In genomic region chr19:17334414-17335409, GRCh38 we compare ENCODE assay signal across 1 cellular context.
TF ChIP-seq lines count a peak whose summit lies in the region.

TSS of gene ANO8 (minus strand) at chr19:17334855. CDS start at chr19:17334670, 185 bp downstream.

TF ChIP-seq in HCT116, 20 proteins besides CTCF, POLR2A, EP300 and RAD21 (continued from another document):
- TF ChIP-seq ZBTB33 (IDR thresholded peaks at IDR 0.05; ENCODE audit: extremely low read depth, insufficient replicate concordance, low read length), result no peak
- TF ChIP-seq CBX3 (IDR thresholded peaks at IDR 0.05; ENCODE audit: low read depth), result peak; percentile 31; the same call in 1 of the 2 replicates
- peak; percentile 64 for TF ChIP-seq POLR2AphosphoS5 (IDR thresholded peaks at IDR 0.05; ENCODE audit: low read depth, low read length)
- no peak for TF ChIP-seq SRF (IDR thresholded peaks at IDR 0.05; ENCODE audit: low read depth)
- TF ChIP-seq EGR1 (IDR thresholded peaks at IDR 0.05; ENCODE audit: low read depth), result no peak
- TF ChIP-seq ATF3 (IDR thresholded peaks at IDR 0.05), result no peak
- TF ChIP-seq ELF1 (IDR thresholded peaks at IDR 0.05; ENCODE audit: borderline replicate concordance, low read depth), result no peak
